Comparison of ENCODE assay signal across 8 cellular contexts in the genomic region with DNA sequence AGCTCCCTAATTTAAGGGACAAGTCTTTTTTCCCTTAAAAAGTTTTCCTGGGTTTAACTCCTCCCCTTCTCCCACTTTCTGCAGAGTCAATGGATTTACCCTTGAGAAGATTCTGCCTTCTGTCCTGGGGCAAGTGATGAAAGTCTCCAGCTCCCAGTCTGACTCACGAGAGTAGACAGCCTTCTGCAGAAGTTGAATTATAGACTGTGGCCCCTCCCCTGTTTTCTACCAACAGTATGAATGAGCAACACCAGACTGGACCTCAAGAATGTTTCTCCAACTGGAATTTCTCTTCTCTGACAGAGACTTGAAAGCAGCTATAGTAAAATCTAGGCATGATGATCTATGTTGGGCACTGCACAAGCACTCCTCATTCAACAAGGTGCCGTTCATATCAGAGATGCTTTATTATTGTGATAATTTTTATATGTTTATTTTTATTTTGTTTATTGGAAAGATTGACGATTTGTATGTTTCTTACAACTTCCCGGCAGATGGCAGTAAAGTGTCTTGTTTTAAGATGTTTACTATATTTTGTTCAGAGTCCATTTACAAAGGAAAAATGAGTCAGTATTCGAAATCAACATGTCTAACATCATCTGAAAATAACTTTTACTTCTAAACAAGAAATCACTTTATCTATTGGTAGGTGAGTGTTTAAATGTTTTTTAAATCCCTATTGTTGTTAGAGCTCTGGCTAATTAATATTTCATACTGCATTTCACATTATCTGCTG. TPM values are rescaled to one million over a fixed set of nuclear protein-coding genes. Genes with fewer than 3 reads are reported as not detected.
DNase-seq lines count a peak whose midpoint lies in the region; ATAC-seq and TF ChIP-seq lines count a peak whose summit lies in the region.

No MANE protein-coding gene starts in this region.

- H3K27ac ChIP-seq in 22Rv1 (no peak overlapping the region), OCI-LY3 (ENCODE audit: low read length) (no peak overlapping the region)

- no peaks in the 10 kb centered on the region for H3K4me1 ChIP-seq in OCI-LY3 (ENCODE audit: low read length)

- no peak for ATAC-seq in HG03139 (IDR thresholded peaks at IDR 0.05; ENCODE audit: unreplicated experiment)
- no peak for ATAC-seq in left cardiac atrium

- peaks cover 32% of the 10 kb centered on the region for H3K27me3 ChIP-seq in OCI-LY3 (ENCODE audit: low read depth, low read length)

- H3K4me2 ChIP-seq in OCI-LY3 (ENCODE audit: low read length) = no peak overlapping the region

- TF ChIP-seq CTCF in 22Rv1 (IDR thresholded peaks at IDR 0.05) (peak; percentile 68), GM12872 (IDR thresholded peaks at IDR 0.05; ENCODE audit: insufficient read depth, low read depth, low read length) (0 out of 3 replicates have a peak, but pooled peaks have one; percentile 9), OCI-LY3 (IDR thresholded peaks at IDR 0.05; ENCODE audit: low read depth, low read length) (peak; percentile 37), fibroblast of pulmonary artery (IDR thresholded peaks at IDR 0.05; ENCODE audit: low read length, missing control alignments) (peak; percentile 25)

- no peaks in the 10 kb centered on the region for H3K79me2 ChIP-seq in OCI-LY3 (ENCODE audit: low read length)

- no peak overlapping the region for H3K9ac ChIP-seq in OCI-LY3 (ENCODE audit: low read length)

- H4K20me1 ChIP-seq in OCI-LY3 (ENCODE audit: insufficient read depth, low read length) = no peaks in the 10 kb centered on the region

- no peak overlapping the region for H2AFZ ChIP-seq in OCI-LY3 (ENCODE audit: low read depth, low read length)

- DNase-seq in fibroblast of pulmonary artery (ENCODE audit: low read depth) (peak; percentile 70), GOT3 (lab: John Stamatoyannopoulos, UW) (no peak), UCSD-AML1 (lab: John Stamatoyannopoulos, UW; ENCODE audit: unreplicated experiment) (no peak), left cardiac atrium (no peak)

- H3K9me3 ChIP-seq in OCI-LY3 (ENCODE audit: insufficient read depth, low read length) = no peaks in the 10 kb centered on the region

- H3K4me3 ChIP-seq in OCI-LY3 (ENCODE audit: low read length) = no peak overlapping the region
- no peak overlapping the region for H3K4me3 ChIP-seq in fibroblast of pulmonary artery (replicated peaks; ENCODE audit: low read depth, low read length)

- no peaks in the 10 kb centered on the region for H3K36me3 ChIP-seq in OCI-LY3 (replicated peaks; ENCODE audit: low read depth, low read length)

- intact Hi-C loops in left cardiac atrium (cut with DNase I) = no loop called here

RNA-seq across cellular contexts. Expression of a gene that starts 56.6 kb away (rescaled TPM):
- 10 to 100 TPM; 15.4 to 15.8 TPM for total RNA-seq in left cardiac atrium

Comparison
In these comparisons a context has a peak if more than half of its experiments do, and no peak if none do; other contexts are left out.
1. CTCF ChIP-seq: peak in every context shown above with its lines; median percentile 68 in 22Rv1; 37 in OCI-LY3; 25 in fibroblast of pulmonary artery; 9 in GM12872.